2 cellular contexts compared by ENCODE assay signal in the genomic region with DNA sequence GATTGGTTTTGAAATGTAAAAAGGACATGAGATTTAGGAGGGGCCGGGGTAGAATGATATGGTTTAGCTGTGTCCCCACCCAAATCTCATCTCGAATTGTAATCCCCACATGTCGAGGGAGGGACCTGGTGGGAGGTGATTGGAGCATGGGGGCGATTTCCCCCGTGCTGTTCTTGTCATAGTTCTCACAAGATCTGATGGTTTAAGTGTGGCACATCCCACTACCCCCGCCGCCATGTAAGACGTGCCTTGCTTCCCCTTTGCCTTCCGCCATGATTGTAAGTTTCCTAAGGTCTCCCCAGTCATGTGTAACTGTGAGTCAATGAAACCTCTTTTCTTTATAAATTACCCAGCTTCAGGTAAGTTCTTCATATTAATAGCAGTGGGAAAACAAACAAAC. TPM values are rescaled to one million over a fixed set of nuclear protein-coding genes. Genes with fewer than 3 reads are reported as not detected.
"Had no signal": no experiment of that assay in that cellular context is flagged by ENCODE, and none has a peak within 500 bp of the region (broad histone marks: within the 10 kb centered on the region; RNA-seq: fewer than 3 reads in every experiment).

No MANE protein-coding gene starts in this region.

RNA-seq across cellular contexts. Expression of a gene that starts 10.8 kb away (rescaled TPM):
- total RNA-seq: SJCRH30 had no signal

RNA-seq across cellular contexts. Expression of a gene that starts 30.2 kb away (rescaled TPM):
- total RNA-seq: Right ventricle myocardium superior had no signal
